9 cellular contexts compared by ENCODE assay signal in the genomic region with DNA sequence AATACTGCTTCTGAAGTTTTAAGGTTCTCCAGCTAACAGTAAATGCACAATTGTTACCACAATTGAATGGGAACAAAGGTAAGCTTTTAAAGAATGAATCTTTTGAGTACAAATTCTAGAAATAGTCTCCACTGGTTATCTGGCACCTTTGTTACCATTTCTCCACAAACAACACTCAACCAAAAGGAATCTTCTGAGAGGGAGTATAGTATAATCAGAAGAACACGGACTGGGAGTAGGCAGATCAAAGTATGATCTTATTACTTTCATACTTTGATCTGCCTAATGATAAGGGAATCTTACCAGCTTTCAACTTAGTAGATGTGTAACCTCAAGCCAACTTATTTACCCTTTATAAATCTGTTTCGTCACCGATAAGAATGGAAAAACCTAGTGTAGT. TPM values are rescaled to one million over a fixed set of nuclear protein-coding genes. Genes with fewer than 3 reads are reported as not detected.
A peak's percentile ranks its signal among the peaks of the same experiment; 100 is the strongest.
DNase-seq lines count a peak whose midpoint lies in the region; ATAC-seq and TF ChIP-seq lines count a peak whose summit lies in the region.
"Had no signal": no experiment of that assay in that cellular context is flagged by ENCODE, and none has a peak within 500 bp of the region (broad histone marks: within the 10 kb centered on the region; RNA-seq: fewer than 3 reads in every experiment).

No MANE protein-coding gene starts in this region.

- H3K9me3 ChIP-seq in HAP-1: no peaks in the 10 kb centered on the region
- no peaks in the 10 kb centered on the region for H3K9me3 ChIP-seq in fibroblast of lung (ENCODE audit: control insufficient read depth, insufficient read depth, low read depth, low read length)
- no peaks in the 10 kb centered on the region for H3K9me3 ChIP-seq in skeletal muscle tissue (ENCODE audit: control insufficient read depth in 3 of 3, low read length in 3 of 3)
- H3K9me3 ChIP-seq: neutrophil had no signal

- peaks cover 42% of the 10 kb centered on the region for H3K36me3 ChIP-seq in HAP-1 (replicated peaks)
- no peaks in the 10 kb centered on the region for H3K36me3 ChIP-seq in fibroblast of lung (ENCODE audit: control insufficient read depth, insufficient read depth, low read length)
- H3K36me3 ChIP-seq in skeletal muscle tissue (ENCODE audit: control insufficient read depth in 3 of 3, insufficient read depth in 3 of 3, low read length in 3 of 3): peaks cover 0 to 15% (median 12%) of the 10 kb centered on the region in 3 donors

- no peaks in the 10 kb centered on the region for H3K27me3 Mint-ChIP-seq in T-cell

- no peaks in the 10 kb centered on the region for H4K20me1 ChIP-seq in fibroblast of lung (ENCODE audit: control insufficient read depth, extremely low read depth, insufficient read depth, low read length)

- CTCF ChIA-PET in T-cell (lab: Charles Lee): interaction anchor here in 1 of 2 donors (1.0 kb wide), 2 partner anchors 43 to 233 kb away, joined by 3 to 5 read pairs; no protein-coding TSS in a partner anchor

- H3K9ac ChIP-seq in fibroblast of lung (ENCODE audit: insufficient read depth, low read length): no peak overlapping the region
- H3K9ac ChIP-seq in skeletal muscle tissue (ENCODE audit: low read depth in 1 of 3, low read length in 3 of 3): peak overlapping the region in 1 of 3 donors; percentile 99

- peak overlapping the region; percentile 88 for H3K4me2 ChIP-seq in fibroblast of lung (ENCODE audit: extremely low read depth, insufficient read depth, low read length)

- peaks cover 48 to 51% (median 51%) of the 10 kb centered on the region in 3 donors for H3K4me1 Mint-ChIP-seq in T-cell

- DNase-seq in HAP-1 (ENCODE audit: low spot score in 2 of 2): peak in 1 of 2 experiments; percentile 22
- DNase-seq in T-cell: no peak
- DNase-seq in fibroblast of lung (ENCODE audit: low read depth in 2 of 2): no peak

- no peaks in the 10 kb centered on the region for H3K27me3 ChIP-seq in HAP-1 (ENCODE audit: low read depth)
- H3K27me3 ChIP-seq in fibroblast of lung (ENCODE audit: control insufficient read depth, insufficient read depth, low read length): no peaks in the 10 kb centered on the region
- no peaks in the 10 kb centered on the region for H3K27me3 ChIP-seq in skeletal muscle tissue (ENCODE audit: control insufficient read depth in 3 of 3, insufficient read depth in 3 of 3, low read length in 3 of 3)
- H3K27me3 ChIP-seq: neutrophil had no signal

- H3K27ac ChIP-seq in fibroblast of lung (ENCODE audit: insufficient read depth, low read length) (no peak overlapping the region), skeletal muscle tissue (ENCODE audit: low read depth, low read length) (no peak overlapping the region)

- H3K27ac Mint-ChIP-seq in T-cell: peak overlapping the region; percentile 56 to 100

- in situ Hi-C loops in HAP-1 (cut with MboI; ENCODE audit: low sequenced_read_pairs): no loop called here

- H2AFZ ChIP-seq in fibroblast of lung (ENCODE audit: low read length): no peak overlapping the region

- no peak for TF ChIP-seq CTCF in fibroblast of lung (conservative IDR thresholded peaks at IDR 0.05 in 1 of 2, IDR thresholded peaks at IDR 0.05 in 1 of 2; ENCODE audit: low read depth in 1 of 2, low read length in 2 of 2)

- H3K9me3 Mint-ChIP-seq in T-cell: no peaks in the 10 kb centered on the region

- ATAC-seq in T-cell (replicated peaks in 1 of 4) (no peak), HG02981 (IDR thresholded peaks at IDR 0.05; ENCODE audit: unreplicated experiment) (no peak), HG03097 (IDR thresholded peaks at IDR 0.05; ENCODE audit: low FRiP score, unreplicated experiment) (no peak), HG03354 (IDR thresholded peaks at IDR 0.05; ENCODE audit: poor library complexity, severe bottlenecking, unreplicated experiment) (no peak), GM18520 (IDR thresholded peaks at IDR 0.05; ENCODE audit: unreplicated experiment) (no peak)

- peaks cover 23% of the 10 kb centered on the region for H3K4me1 ChIP-seq in HAP-1
- no peaks in the 10 kb centered on the region for H3K4me1 ChIP-seq in fibroblast of lung (ENCODE audit: control insufficient read depth, extremely low read depth, insufficient read depth, low read length)
- H3K4me1 ChIP-seq in skeletal muscle tissue (ENCODE audit: control insufficient read depth in 3 of 3, insufficient read depth in 3 of 3, low read length in 3 of 3): peaks cover 11 to 22% (median 16%) of the 10 kb centered on the region in 3 donors

- H3K4me3 ChIP-seq in HAP-1: peak overlapping the region; percentile 96
- peak overlapping the region in 3 of 4 experiments; percentile 67 to 95 (median 88) for H3K4me3 ChIP-seq in fibroblast of lung (replicated peaks in 1 of 4; ENCODE audit: control extremely low read depth in 1 of 4, insufficient read depth in 1 of 4, low read depth in 3 of 4, low read length in 4 of 4)
- peak overlapping the region; percentile 91 to 98 (median 92) for H3K4me3 ChIP-seq in skeletal muscle tissue (ENCODE audit: low read length in 3 of 3)

- peaks cover 13% of the 10 kb centered on the region for H3K36me3 Mint-ChIP-seq in T-cell

- POLR2A ChIA-PET in T-cell (lab: Charles Lee): interaction anchor here (0.6 to 0.7 kb wide), 2 partner anchors 286 to 324 kb away, joined by 3 read pairs; a partner anchor contains a TSS

- peak overlapping the region; percentile 85 to 97 (median 93) for H3K4me3 Mint-ChIP-seq in T-cell

- peaks cover 42% of the 10 kb centered on the region for H3K79me2 ChIP-seq in fibroblast of lung (ENCODE audit: control insufficient read depth, insufficient read depth, low read length)

RNA-seq across cellular contexts. Expression of a gene that starts 1.4 kb away (rescaled TPM):
- total RNA-seq in T-cell (1 to 10 TPM; 6.8 to 9.7 (median 8.2) TPM), fibroblast of lung (8.1 and 8.5 TPM in 2 replicates), skeletal muscle tissue (8.4 TPM)
- 5.2 and 7.5 TPM in 2 replicates for polyA plus RNA-seq in fibroblast of lung
- 3.3 and 4.3 TPM in 2 replicates for polyA plus RNA-seq in fibroblast of lung (2012)
- polyA minus RNA-seq in fibroblast of lung (ENCODE audit: low replicate concordance): 1.8 TPM in 1 of 2 replicates, not detected in the other

RNA-seq across cellular contexts. Expression of a gene that starts 1.7 kb away (rescaled TPM):
- total RNA-seq in T-cell (10 to 100 TPM; 50.3 to 59.9 (median 56.1) TPM), fibroblast of lung (72.8 and 74.5 TPM in 2 replicates), skeletal muscle tissue (64.2 TPM)
- 78.7 and 79.4 TPM in 2 replicates for polyA plus RNA-seq in fibroblast of lung
- 65.4 and 79.1 TPM in 2 replicates for polyA plus RNA-seq in fibroblast of lung (2012)
- polyA minus RNA-seq in fibroblast of lung (ENCODE audit: low replicate concordance): 11.2 and 30.5 TPM in 2 replicates

RNA-seq across cellular contexts. Expression of a gene that starts 43.3 kb away (rescaled TPM):
- total RNA-seq in T-cell: 1 to 10 TPM; 1.1 to 2.9 (median 1.4) TPM
- total RNA-seq in fibroblast of lung: 28.8 and 31.0 TPM in 2 replicates
- 16.5 and 19.0 TPM in 2 replicates for polyA plus RNA-seq in fibroblast of lung
- 13.0 and 13.7 TPM in 2 replicates for polyA plus RNA-seq in fibroblast of lung (2012)
- polyA minus RNA-seq in fibroblast of lung (ENCODE audit: low replicate concordance): 7.4 and 16.3 TPM in 2 replicates
- total RNA-seq in skeletal muscle tissue: 15.1 TPM
